16 cellular contexts compared by ENCODE assay signal in genomic region chr7:37665352-37666022, GRCh38. TPM values are rescaled to one million over a fixed set of nuclear protein-coding genes. Genes with fewer than 3 reads are reported as not detected.
"Had no signal": no experiment of that assay in that cellular context is flagged by ENCODE, and none has a peak within 500 bp of the region (broad histone marks: within the 10 kb centered on the region; RNA-seq: fewer than 3 reads in every experiment).

No MANE protein-coding gene starts in this region.

- FAIRE-seq: pancreas had no signal

- H3K9me3 ChIP-seq: testis, upper lobe of right lung had no signal

- H3K9me3 Mint-ChIP-seq: activated CD8-positive, alpha-beta T cell treated with anti-CD3 and anti-CD28 coated beads for 36 hours; activated naive CD4-positive, alpha-beta T cell treated with anti-CD3 and anti-CD28 coated beads, Interleukin-2, amount 10 ng/mL, durations not matched to agents 7 days and 5 days; effector memory CD8-positive, alpha-beta T cell; nephron; stimulated activated naive CD8-positive, alpha-beta T cell treated with anti-CD3 and anti-CD28 coated beads, Interleukin-15, amount 100 ng/mL, for 72 hours had no signal

- H3K27me3 ChIP-seq: pancreas, testis, upper lobe of right lung had no signal

- DNase-seq: activated CD4-positive, alpha-beta T cell treated with anti-CD3 and anti-CD28 coated beads for 4 hours; activated CD8-positive, alpha-beta T cell treated with anti-CD3 and anti-CD28 coated beads for 36 hours; activated naive CD4-positive, alpha-beta T cell treated with anti-CD3 and anti-CD28 coated beads, Interleukin-2, amount 10 ng/mL, durations not matched to agents 7 days and 5 days; caudate nucleus; effector memory CD8-positive, alpha-beta T cell; pancreas; stimulated activated CD4-positive, alpha-beta T cell treated with anti-CD3 and anti-CD28 coated beads, Interleukin-4, amount 100 ng/mL, for 24 hours; stimulated activated naive CD8-positive, alpha-beta T cell treated with anti-CD3 and anti-CD28 coated beads, Interleukin-15, amount 100 ng/mL, for 72 hours; T-helper 9 cell; testis; upper lobe of right lung had no signal

- H3K4me1 Mint-ChIP-seq: activated naive CD4-positive, alpha-beta T cell treated with anti-CD3 and anti-CD28 coated beads, Interleukin-2, amount 10 ng/mL, durations not matched to agents 7 days and 5 days; nephron; stimulated activated naive CD8-positive, alpha-beta T cell treated with anti-CD3 and anti-CD28 coated beads, Interleukin-15, amount 100 ng/mL, for 72 hours had no signal

- ATAC-seq: activated CD8-positive, alpha-beta T cell treated with anti-CD3 and anti-CD28 coated beads for 36 hours; effector memory CD8-positive, alpha-beta T cell; stimulated activated naive CD8-positive, alpha-beta T cell treated with anti-CD3 and anti-CD28 coated beads, Interleukin-15, amount 100 ng/mL, for 72 hours had no signal

- H3K27ac Mint-ChIP-seq: activated CD8-positive, alpha-beta T cell treated with anti-CD3 and anti-CD28 coated beads for 36 hours; activated naive CD4-positive, alpha-beta T cell treated with anti-CD3 and anti-CD28 coated beads, Interleukin-2, amount 10 ng/mL, durations not matched to agents 7 days and 5 days; nephron; stimulated activated naive CD8-positive, alpha-beta T cell treated with anti-CD3 and anti-CD28 coated beads, Interleukin-15, amount 100 ng/mL, for 72 hours had no signal

- H3K27ac ChIP-seq: coronary artery, pancreas, testis, upper lobe of right lung, VCaP had no signal

- H3K4me3 Mint-ChIP-seq: activated CD8-positive, alpha-beta T cell treated with anti-CD3 and anti-CD28 coated beads for 36 hours; activated naive CD4-positive, alpha-beta T cell treated with anti-CD3 and anti-CD28 coated beads, Interleukin-2, amount 10 ng/mL, durations not matched to agents 7 days and 5 days; effector memory CD8-positive, alpha-beta T cell; nephron; stimulated activated naive CD8-positive, alpha-beta T cell treated with anti-CD3 and anti-CD28 coated beads, Interleukin-15, amount 100 ng/mL, for 72 hours had no signal

- H3K36me3 Mint-ChIP-seq: activated naive CD4-positive, alpha-beta T cell treated with anti-CD3 and anti-CD28 coated beads, Interleukin-2, amount 10 ng/mL, durations not matched to agents 7 days and 5 days had no signal

- H3K27me3 Mint-ChIP-seq: activated CD8-positive, alpha-beta T cell treated with anti-CD3 and anti-CD28 coated beads for 36 hours; effector memory CD8-positive, alpha-beta T cell had no signal

- H3K4me3 ChIP-seq: coronary artery, pancreas, testis, upper lobe of right lung had no signal

- H3K36me3 ChIP-seq: pancreas, upper lobe of right lung had no signal

- H3K4me1 ChIP-seq: pancreas, testis, upper lobe of right lung had no signal

RNA-seq across cellular contexts. Expression of gene GPR141, which starts 18.1 kb away (rescaled TPM):
- total RNA-seq: activated CD8-positive, alpha-beta T cell treated with anti-CD3 and anti-CD28 coated beads for 36 hours; epithelial cell of proximal tubule; lung microvascular endothelial cell had no signal
